In genomic region chr17:79905832-79906231, GRCh38 we compare ENCODE assay signal across 1 cellular context.
TF ChIP-seq lines count a peak whose summit lies in the region.

No MANE protein-coding gene starts in this region.

TF ChIP-seq in GM23338, 12 proteins besides CTCF, POLR2A, EP300 and RAD21 (continued from another document):
- TF ChIP-seq, protein P1, sequence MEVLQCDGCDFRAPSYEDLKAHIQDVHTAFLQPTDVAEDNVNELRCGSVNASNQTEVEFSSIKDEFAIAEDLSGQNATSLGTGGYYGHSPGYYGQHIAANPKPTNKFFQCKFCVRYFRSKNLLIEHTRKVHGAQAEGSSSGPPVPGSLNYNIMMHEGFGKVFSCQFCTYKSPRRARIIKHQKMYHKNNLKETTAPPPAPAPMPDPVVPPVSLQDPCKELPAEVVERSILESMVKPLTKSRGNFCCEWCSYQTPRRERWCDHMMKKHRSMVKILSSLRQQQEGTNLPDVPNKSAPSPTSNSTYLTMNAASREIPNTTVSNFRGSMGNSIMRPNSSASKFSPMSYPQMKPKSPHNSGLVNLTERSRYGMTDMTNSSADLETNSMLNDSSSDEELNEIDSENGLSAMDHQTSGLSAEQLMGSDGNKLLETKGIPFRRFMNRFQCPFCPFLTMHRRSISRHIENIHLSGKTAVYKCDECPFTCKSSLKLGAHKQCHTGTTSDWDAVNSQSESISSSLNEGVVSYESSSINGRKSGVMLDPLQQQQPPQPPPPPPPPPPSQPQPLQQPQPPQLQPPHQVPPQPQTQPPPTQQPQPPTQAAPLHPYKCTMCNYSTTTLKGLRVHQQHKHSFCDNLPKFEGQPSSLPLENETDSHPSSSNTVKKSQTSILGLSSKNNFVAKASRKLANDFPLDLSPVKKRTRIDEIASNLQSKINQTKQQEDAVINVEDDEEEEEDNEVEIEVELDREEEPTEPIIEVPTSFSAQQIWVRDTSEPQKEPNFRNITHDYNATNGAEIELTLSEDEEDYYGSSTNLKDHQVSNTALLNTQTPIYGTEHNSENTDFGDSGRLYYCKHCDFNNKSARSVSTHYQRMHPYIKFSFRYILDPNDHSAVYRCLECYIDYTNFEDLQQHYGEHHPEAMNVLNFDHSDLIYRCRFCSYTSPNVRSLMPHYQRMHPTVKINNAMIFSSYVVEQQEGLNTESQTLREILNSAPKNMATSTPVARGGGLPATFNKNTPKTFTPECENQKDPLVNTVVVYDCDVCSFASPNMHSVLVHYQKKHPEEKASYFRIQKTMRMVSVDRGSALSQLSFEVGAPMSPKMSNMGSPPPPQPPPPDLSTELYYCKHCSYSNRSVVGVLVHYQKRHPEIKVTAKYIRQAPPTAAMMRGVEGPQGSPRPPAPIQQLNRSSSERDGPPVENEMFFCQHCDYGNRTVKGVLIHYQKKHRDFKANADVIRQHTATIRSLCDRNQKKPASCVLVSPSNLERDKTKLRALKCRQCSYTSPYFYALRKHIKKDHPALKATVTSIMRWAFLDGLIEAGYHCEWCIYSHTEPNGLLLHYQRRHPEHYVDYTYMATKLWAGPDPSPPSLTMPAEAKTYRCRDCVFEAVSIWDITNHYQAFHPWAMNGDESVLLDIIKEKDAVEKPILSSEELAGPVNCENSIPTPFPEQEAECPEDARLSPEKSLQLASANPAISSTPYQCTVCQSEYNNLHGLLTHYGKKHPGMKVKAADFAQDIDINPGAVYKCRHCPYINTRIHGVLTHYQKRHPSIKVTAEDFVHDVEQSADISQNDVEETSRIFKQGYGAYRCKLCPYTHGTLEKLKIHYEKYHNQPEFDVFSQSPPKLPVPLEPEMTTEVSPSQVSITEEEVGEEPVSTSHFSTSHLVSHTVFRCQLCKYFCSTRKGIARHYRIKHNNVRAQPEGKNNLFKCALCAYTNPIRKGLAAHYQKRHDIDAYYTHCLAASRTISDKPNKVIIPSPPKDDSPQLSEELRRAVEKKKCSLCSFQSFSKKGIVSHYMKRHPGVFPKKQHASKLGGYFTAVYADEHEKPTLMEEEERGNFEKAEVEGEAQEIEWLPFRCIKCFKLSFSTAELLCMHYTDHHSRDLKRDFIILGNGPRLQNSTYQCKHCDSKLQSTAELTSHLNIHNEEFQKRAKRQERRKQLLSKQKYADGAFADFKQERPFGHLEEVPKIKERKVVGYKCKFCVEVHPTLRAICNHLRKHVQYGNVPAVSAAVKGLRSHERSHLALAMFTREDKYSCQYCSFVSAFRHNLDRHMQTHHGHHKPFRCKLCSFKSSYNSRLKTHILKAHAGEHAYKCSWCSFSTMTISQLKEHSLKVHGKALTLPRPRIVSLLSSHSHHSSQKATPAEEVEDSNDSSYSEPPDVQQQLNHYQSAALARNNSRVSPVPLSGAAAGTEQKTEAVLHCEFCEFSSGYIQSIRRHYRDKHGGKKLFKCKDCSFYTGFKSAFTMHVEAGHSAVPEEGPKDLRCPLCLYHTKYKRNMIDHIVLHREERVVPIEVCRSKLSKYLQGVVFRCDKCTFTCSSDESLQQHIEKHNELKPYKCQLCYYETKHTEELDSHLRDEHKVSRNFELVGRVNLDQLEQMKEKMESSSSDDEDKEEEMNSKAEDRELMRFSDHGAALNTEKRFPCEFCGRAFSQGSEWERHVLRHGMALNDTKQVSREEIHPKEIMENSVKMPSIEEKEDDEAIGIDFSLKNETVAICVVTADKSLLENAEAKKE (CRISPR knock-in tag; IDR thresholded peaks at IDR 0.05) = no peak
- TF ChIP-seq STAT1 (IDR thresholded peaks at IDR 0.05; ENCODE audit: unreplicated experiment) = no peak
- no peak for TF ChIP-seq JUNB (IDR thresholded peaks at IDR 0.05; ENCODE audit: unreplicated experiment)
TF ChIP-seq in GM23338: peak in this region for 0.
